In the genomic region with DNA sequence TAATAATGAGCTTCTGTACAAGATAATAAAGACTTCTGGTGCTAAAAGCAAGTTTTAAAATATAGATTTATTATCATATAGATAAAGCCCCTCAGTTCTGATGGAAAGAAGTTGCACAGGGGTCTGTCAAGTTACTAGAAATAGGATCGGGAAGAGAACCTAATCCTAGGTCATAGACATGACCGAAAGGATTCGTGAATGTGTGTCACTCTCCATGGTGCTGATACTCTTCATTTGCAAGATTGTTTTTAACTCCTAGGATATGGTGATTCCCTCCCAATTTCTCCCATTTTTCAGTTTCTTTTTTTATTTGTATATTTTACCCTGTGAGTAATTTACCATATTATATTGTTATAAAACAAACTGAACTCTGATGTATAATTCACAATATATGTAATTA, we compare ENCODE assay signal across 26 cellular contexts. TPM values are rescaled to one million over a fixed set of nuclear protein-coding genes. Genes with fewer than 3 reads are reported as not detected.
A peak's percentile ranks its signal among the peaks of the same experiment; 100 is the strongest.
DNase-seq lines count a peak whose midpoint lies in the region; ATAC-seq and TF ChIP-seq lines count a peak whose summit lies in the region.
"Had no signal": no experiment of that assay in that cellular context is flagged by ENCODE, and none has a peak within 500 bp of the region (broad histone marks: within the 10 kb centered on the region; RNA-seq: fewer than 3 reads in every experiment).

No MANE protein-coding gene starts in this region.

- H3F3A ChIP-seq in PC-9 (ENCODE audit: insufficient read depth, low read depth) = no peaks in the 10 kb centered on the region

- H4K20me1 ChIP-seq in PC-9 (ENCODE audit: insufficient read depth) = no peaks in the 10 kb centered on the region

- intact Hi-C loops in PC-9 (cut with micrococcal nuclease; ENCODE audit: unreplicated experiment) = no loop called here

- H3K79me2 ChIP-seq in PC-9 (ENCODE audit: low read depth) = no peaks in the 10 kb centered on the region

- peak; percentile 18 for DNase-seq in H7
- peak; percentile 20 for DNase-seq in NB4 (ENCODE audit: low read depth)
- peak; percentile 0 for DNase-seq in choroid plexus epithelial cell (ENCODE audit: low read depth)
- no peak for DNase-seq in PC-9
- DNase-seq in HuH-7.5 (ENCODE audit: low spot score) = no peak
- DNase-seq in DMS 273 (lab: John Stamatoyannopoulos, UW; ENCODE audit: unreplicated experiment) = no peak
- DNase-seq: activated CD4-positive, alpha-beta memory T cell treated with anti-CD3 and anti-CD28 coated beads for 36 hours; activated T-cell treated with anti-CD3 and anti-CD28 coated beads for 4 hours; amniotic stem cell; CD4-positive, alpha-beta T cell; left ventricle myocardium superior; MM.1S; NCI-H1436 treated with DMSO at 0.1 percent for 48 hours; NCI-H2171 treated with DMSO at 0.1 percent for 48 hours; NCI-H69; SIG-M5; stimulated activated CD4-positive, alpha-beta T cell treated with anti-CD3 and anti-CD28 coated beads, Interleukin-1b, Interleukin-23, amount 100 ng/mL, for 48 hours; thyroid gland had no signal

- H3K36me3 ChIP-seq in H7 (replicated peaks; ENCODE audit: control insufficient read depth, insufficient read depth, low read length) (no peaks in the 10 kb centered on the region), liver (ENCODE audit: control insufficient read depth in 4 of 4, insufficient read depth in 3 of 4, low read depth in 1 of 4, low read length in 3 of 4) (no peaks in the 10 kb centered on the region), PC-9 (ENCODE audit: low read depth) (no peaks in the 10 kb centered on the region)
- H3K36me3 ChIP-seq: HAP-1, prostate gland, thyroid gland had no signal

- H3K27ac ChIP-seq in liver (ENCODE audit: low read depth in 1 of 2, low read length in 2 of 2) = no peak overlapping the region
- H3K27ac ChIP-seq in PC-9 = no peak overlapping the region
- H3K27ac ChIP-seq: prostate gland, thyroid gland had no signal

- no TSS peak for BruUV-seq in PC-9 (replicated peaks; lab: Mats Ljungman, UMichigan)

- TF ChIP-seq POLR2A in NB4 (IDR thresholded peaks at IDR 0.05; ENCODE audit: extremely low read depth, insufficient read length) = no peak

- POLR2A ChIA-PET in PC-9 (lab: Charles Lee; ENCODE audit: unreplicated experiment) = no interaction called here

- no peak overlapping the region for H3K4me2 ChIP-seq in PC-9

- H2AFZ ChIP-seq in PC-9 = no peak overlapping the region

- CTCF ChIA-PET in PC-9 (lab: Charles Lee) = no interaction called here

- TF ChIP-seq RAD21 in liver (IDR thresholded peaks at IDR 0.05) = no peak

- WGBS in liver = 15% methylated on average over 3 of the region's 3 CpGs

- H3K9me3 ChIP-seq in liver (ENCODE audit: control insufficient read depth in 4 of 4, low read length in 3 of 4) (no peaks in the 10 kb centered on the region), PC-9 (ENCODE audit: insufficient read depth, low read depth) (no peaks in the 10 kb centered on the region)
- H3K9me3 ChIP-seq: HAP-1, prostate gland, thyroid gland had no signal

- no peak overlapping the region for H3K9ac ChIP-seq in liver (ENCODE audit: low read depth in 1 of 2, low read length in 2 of 2)

- TF ChIP-seq CTCF in NB4 (IDR thresholded peaks at IDR 0.05; ENCODE audit: low read depth, low read length) (no peak), choroid plexus epithelial cell (conservative IDR thresholded peaks at IDR 0.05; ENCODE audit: low read depth, low read length) (no peak), liver (IDR thresholded peaks at IDR 0.05; ENCODE audit: low read depth, low read length, missing input control) (no peak), PC-9 (conservative IDR thresholded peaks at IDR 0.05) (no peak)

- no peaks in the 10 kb centered on the region for H3K4me1 ChIP-seq in liver (ENCODE audit: control insufficient read depth in 4 of 4, insufficient read depth in 4 of 4, low read length in 3 of 4)
- H3K4me1 ChIP-seq in PC-9 (replicated peaks; ENCODE audit: insufficient read depth) = no peaks in the 10 kb centered on the region
- H3K4me1 ChIP-seq: HAP-1, prostate gland, thyroid gland had no signal

- H3K27me3 ChIP-seq in H7 (ENCODE audit: control insufficient read depth, insufficient read depth, low read length) = no peaks in the 10 kb centered on the region
- H3K27me3 ChIP-seq in liver (ENCODE audit: control insufficient read depth in 4 of 4, insufficient read depth in 4 of 4, low read length in 3 of 4) = no peaks in the 10 kb centered on the region
- no peaks in the 10 kb centered on the region for H3K27me3 ChIP-seq in PC-9 (ENCODE audit: insufficient read depth, low read depth)
- H3K27me3 ChIP-seq: thyroid gland had no signal

- no peak overlapping the region for H3K4me3 ChIP-seq in H7 (ENCODE audit: insufficient read depth, low read depth, low read length)
- no peak overlapping the region for H3K4me3 ChIP-seq in NB4 (ENCODE audit: low read depth, low read length)
- no peak overlapping the region for H3K4me3 ChIP-seq in choroid plexus epithelial cell (ENCODE audit: low read depth, low read length)
- no peak overlapping the region for H3K4me3 ChIP-seq in liver (ENCODE audit: low read depth in 1 of 3, low read length in 3 of 3)
- no peak overlapping the region for H3K4me3 ChIP-seq in PC-9
- H3K4me3 ChIP-seq: HAP-1, prostate gland, thyroid gland had no signal

- no peaks in the 10 kb centered on the region for H3K9me2 ChIP-seq in PC-9 (ENCODE audit: insufficient read depth)

- no peak for ATAC-seq in GM21367 (IDR thresholded peaks at IDR 0.05; ENCODE audit: unreplicated experiment)
- ATAC-seq: esophagus mucosa; left ventricle myocardium superior; stimulated activated memory B cell treated with anti-CD40 and anti-IgM and Interleukin-4, amounts not matched to agents 10 μg/mL and 1 μg/mL and 100 μg/mL, for 72 hours had no signal

TF ChIP-seq in liver, 16 proteins besides CTCF, POLR2A, EP300 and RAD21:
- no peak for TF ChIP-seq RXRA (IDR thresholded peaks at IDR 0.05)
- no peak for TF ChIP-seq FOXA1 (IDR thresholded peaks at IDR 0.05)
- no peak for TF ChIP-seq GABPA (IDR thresholded peaks at IDR 0.05 in 1 of 2, conservative IDR thresholded peaks at IDR 0.05 in 1 of 2)
- TF ChIP-seq, protein P1, sequence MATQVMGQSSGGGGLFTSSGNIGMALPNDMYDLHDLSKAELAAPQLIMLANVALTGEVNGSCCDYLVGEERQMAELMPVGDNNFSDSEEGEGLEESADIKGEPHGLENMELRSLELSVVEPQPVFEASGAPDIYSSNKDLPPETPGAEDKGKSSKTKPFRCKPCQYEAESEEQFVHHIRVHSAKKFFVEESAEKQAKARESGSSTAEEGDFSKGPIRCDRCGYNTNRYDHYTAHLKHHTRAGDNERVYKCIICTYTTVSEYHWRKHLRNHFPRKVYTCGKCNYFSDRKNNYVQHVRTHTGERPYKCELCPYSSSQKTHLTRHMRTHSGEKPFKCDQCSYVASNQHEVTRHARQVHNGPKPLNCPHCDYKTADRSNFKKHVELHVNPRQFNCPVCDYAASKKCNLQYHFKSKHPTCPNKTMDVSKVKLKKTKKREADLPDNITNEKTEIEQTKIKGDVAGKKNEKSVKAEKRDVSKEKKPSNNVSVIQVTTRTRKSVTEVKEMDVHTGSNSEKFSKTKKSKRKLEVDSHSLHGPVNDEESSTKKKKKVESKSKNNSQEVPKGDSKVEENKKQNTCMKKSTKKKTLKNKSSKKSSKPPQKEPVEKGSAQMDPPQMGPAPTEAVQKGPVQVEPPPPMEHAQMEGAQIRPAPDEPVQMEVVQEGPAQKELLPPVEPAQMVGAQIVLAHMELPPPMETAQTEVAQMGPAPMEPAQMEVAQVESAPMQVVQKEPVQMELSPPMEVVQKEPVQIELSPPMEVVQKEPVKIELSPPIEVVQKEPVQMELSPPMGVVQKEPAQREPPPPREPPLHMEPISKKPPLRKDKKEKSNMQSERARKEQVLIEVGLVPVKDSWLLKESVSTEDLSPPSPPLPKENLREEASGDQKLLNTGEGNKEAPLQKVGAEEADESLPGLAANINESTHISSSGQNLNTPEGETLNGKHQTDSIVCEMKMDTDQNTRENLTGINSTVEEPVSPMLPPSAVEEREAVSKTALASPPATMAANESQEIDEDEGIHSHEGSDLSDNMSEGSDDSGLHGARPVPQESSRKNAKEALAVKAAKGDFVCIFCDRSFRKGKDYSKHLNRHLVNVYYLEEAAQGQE (IDR thresholded peaks at IDR 0.05) = peak; percentile 98
- TF ChIP-seq, protein P2, sequence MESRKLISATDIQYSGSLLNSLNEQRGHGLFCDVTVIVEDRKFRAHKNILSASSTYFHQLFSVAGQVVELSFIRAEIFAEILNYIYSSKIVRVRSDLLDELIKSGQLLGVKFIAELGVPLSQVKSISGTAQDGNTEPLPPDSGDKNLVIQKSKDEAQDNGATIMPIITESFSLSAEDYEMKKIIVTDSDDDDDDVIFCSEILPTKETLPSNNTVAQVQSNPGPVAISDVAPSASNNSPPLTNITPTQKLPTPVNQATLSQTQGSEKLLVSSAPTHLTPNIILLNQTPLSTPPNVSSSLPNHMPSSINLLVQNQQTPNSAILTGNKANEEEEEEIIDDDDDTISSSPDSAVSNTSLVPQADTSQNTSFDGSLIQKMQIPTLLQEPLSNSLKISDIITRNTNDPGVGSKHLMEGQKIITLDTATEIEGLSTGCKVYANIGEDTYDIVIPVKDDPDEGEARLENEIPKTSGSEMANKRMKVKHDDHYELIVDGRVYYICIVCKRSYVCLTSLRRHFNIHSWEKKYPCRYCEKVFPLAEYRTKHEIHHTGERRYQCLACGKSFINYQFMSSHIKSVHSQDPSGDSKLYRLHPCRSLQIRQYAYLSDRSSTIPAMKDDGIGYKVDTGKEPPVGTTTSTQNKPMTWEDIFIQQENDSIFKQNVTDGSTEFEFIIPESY (IDR thresholded peaks at IDR 0.05) = no peak
- no peak for TF ChIP-seq JUND (IDR thresholded peaks at IDR 0.05)

RNA-seq across cellular contexts. Expression of a gene that starts 58.9 kb away (rescaled TPM):
- 0.92 and 2.6 TPM in 2 replicates for total RNA-seq in H7 (2014; rRNA removed; shearing (Covaris generic))
- total RNA-seq in liver (under 1 TPM in 1 of 2 donors, not detected in 1; 0.05 TPM), PC-9 (2021) (not detected in 2 replicates)
- polyA plus RNA-seq in liver = not detected
- total RNA-seq: activated CD4-positive, alpha-beta memory T cell treated with anti-CD3 and anti-CD28 coated beads for 36 hours; CD4-positive, alpha-beta T cell; esophagus mucosa; left ventricle myocardium superior; mononuclear cell; T-helper 2 cell treated with Interferon-gamma antibody and Interleukin-4, amounts not matched to agents 100 ng/mL and 5 ng/mL, for 36 hours had no signal

Comparison
In these comparisons a context has a peak if more than half of its experiments do, and no peak if none do; other contexts are left out.
1. DNase-seq: peak in H7 (single experiment), NB4 (single experiment) and choroid plexus epithelial cell (single experiment); none in PC-9 (0 of 2), HuH-7.5 (single experiment) and DMS 273 (single experiment).